In the genomic region with DNA sequence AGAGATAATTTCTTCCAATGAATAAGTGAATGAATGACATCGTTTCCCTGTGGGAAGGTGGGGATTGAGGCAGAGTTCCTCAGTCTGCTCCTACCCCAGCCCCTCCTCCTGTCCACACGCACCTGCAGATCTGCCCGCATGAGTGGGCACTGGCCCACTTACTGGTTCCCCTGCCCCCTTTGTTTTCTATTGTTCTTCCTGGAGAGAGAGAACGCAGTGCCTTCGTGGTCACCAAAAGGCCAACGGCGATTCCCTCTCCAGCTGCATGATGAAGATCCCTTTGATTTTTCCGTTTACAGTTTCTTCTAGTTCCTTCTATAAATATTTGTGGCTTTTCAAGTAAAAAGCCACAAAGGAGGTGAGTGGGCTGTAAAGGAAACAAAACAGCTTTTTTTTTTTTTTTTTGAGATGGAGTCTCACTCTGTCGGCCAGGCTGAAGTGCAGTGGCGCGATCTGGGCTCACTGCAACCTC, we compare ENCODE assay signal across 1 cellular context.
TF ChIP-seq lines count a peak whose summit lies in the region.

No MANE protein-coding gene starts in this region.

TF ChIP-seq in GM12878, 131 proteins besides CTCF, POLR2A, EP300 and RAD21 (continued from another document and continues in another):
- TF ChIP-seq, protein P1, sequence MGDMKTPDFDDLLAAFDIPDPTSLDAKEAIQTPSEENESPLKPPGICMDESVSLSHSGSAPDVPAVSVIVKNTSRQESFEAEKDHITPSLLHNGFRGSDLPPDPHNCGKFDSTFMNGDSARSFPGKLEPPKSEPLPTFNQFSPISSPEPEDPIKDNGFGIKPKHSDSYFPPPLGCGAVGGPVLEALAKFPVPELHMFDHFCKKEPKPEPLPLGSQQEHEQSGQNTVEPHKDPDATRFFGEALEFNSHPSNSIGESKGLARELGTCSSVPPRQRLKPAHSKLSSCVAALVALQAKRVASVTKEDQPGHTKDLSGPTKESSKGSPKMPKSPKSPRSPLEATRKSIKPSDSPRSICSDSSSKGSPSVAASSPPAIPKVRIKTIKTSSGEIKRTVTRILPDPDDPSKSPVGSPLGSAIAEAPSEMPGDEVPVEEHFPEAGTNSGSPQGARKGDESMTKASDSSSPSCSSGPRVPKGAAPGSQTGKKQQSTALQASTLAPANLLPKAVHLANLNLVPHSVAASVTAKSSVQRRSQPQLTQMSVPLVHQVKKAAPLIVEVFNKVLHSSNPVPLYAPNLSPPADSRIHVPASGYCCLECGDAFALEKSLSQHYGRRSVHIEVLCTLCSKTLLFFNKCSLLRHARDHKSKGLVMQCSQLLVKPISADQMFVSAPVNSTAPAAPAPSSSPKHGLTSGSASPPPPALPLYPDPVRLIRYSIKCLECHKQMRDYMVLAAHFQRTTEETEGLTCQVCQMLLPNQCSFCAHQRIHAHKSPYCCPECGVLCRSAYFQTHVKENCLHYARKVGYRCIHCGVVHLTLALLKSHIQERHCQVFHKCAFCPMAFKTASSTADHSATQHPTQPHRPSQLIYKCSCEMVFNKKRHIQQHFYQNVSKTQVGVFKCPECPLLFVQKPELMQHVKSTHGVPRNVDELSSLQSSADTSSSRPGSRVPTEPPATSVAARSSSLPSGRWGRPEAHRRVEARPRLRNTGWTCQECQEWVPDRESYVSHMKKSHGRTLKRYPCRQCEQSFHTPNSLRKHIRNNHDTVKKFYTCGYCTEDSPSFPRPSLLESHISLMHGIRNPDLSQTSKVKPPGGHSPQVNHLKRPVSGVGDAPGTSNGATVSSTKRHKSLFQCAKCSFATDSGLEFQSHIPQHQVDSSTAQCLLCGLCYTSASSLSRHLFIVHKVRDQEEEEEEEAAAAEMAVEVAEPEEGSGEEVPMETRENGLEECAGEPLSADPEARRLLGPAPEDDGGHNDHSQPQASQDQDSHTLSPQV (IDR thresholded peaks at IDR 0.05) = no peak
- TF ChIP-seq HDAC6 (IDR thresholded peaks at IDR 0.05; ENCODE audit: unreplicated experiment) = no peak
- TF ChIP-seq SMAD5 (IDR thresholded peaks at IDR 0.05; ENCODE audit: low read depth) = no peak
- TF ChIP-seq RCOR1 (conservative IDR thresholded peaks at IDR 0.05; ENCODE audit: low read depth, low read length) = no peak
- no peak for TF ChIP-seq TBL1XR1 (IDR thresholded peaks at IDR 0.05; ENCODE audit: low read depth, low read length)
- TF ChIP-seq, protein P2, sequence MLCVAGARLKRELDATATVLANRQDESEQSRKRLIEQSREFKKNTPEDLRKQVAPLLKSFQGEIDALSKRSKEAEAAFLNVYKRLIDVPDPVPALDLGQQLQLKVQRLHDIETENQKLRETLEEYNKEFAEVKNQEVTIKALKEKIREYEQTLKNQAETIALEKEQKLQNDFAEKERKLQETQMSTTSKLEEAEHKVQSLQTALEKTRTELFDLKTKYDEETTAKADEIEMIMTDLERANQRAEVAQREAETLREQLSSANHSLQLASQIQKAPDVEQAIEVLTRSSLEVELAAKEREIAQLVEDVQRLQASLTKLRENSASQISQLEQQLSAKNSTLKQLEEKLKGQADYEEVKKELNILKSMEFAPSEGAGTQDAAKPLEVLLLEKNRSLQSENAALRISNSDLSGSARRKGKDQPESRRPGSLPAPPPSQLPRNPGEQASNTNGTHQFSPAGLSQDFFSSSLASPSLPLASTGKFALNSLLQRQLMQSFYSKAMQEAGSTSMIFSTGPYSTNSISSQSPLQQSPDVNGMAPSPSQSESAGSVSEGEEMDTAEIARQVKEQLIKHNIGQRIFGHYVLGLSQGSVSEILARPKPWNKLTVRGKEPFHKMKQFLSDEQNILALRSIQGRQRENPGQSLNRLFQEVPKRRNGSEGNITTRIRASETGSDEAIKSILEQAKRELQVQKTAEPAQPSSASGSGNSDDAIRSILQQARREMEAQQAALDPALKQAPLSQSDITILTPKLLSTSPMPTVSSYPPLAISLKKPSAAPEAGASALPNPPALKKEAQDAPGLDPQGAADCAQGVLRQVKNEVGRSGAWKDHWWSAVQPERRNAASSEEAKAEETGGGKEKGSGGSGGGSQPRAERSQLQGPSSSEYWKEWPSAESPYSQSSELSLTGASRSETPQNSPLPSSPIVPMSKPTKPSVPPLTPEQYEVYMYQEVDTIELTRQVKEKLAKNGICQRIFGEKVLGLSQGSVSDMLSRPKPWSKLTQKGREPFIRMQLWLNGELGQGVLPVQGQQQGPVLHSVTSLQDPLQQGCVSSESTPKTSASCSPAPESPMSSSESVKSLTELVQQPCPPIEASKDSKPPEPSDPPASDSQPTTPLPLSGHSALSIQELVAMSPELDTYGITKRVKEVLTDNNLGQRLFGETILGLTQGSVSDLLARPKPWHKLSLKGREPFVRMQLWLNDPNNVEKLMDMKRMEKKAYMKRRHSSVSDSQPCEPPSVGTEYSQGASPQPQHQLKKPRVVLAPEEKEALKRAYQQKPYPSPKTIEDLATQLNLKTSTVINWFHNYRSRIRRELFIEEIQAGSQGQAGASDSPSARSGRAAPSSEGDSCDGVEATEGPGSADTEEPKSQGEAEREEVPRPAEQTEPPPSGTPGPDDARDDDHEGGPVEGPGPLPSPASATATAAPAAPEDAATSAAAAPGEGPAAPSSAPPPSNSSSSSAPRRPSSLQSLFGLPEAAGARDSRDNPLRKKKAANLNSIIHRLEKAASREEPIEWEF (IDR thresholded peaks at IDR 0.05; ENCODE audit: insufficient replicate concordance, low read depth, low read length) = no peak
- TF ChIP-seq, protein P3, sequence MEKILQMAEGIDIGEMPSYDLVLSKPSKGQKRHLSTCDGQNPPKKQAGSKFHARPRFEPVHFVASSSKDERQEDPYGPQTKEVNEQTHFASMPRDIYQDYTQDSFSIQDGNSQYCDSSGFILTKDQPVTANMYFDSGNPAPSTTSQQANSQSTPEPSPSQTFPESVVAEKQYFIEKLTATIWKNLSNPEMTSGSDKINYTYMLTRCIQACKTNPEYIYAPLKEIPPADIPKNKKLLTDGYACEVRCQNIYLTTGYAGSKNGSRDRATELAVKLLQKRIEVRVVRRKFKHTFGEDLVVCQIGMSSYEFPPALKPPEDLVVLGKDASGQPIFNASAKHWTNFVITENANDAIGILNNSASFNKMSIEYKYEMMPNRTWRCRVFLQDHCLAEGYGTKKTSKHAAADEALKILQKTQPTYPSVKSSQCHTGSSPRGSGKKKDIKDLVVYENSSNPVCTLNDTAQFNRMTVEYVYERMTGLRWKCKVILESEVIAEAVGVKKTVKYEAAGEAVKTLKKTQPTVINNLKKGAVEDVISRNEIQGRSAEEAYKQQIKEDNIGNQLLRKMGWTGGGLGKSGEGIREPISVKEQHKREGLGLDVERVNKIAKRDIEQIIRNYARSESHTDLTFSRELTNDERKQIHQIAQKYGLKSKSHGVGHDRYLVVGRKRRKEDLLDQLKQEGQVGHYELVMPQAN (conservative IDR thresholded peaks at IDR 0.05) = no peak
- TF ChIP-seq DPF2 (IDR thresholded peaks at IDR 0.05) = no peak
- no peak for TF ChIP-seq EZH2 (IDR thresholded peaks at IDR 0.05; ENCODE audit: borderline replicate concordance, control insufficient read depth, low read depth, low read length)
- TF ChIP-seq SMARCA5 (IDR thresholded peaks at IDR 0.05) = no peak
- peak; percentile 71; the same call in 1 of the 2 replicates for TF ChIP-seq FOXM1 (IDR thresholded peaks at IDR 0.05; ENCODE audit: low read depth, low read length)
- TF ChIP-seq ZZZ3 (IDR thresholded peaks at IDR 0.05; ENCODE audit: control insufficient read depth, insufficient read length, low read depth) = no peak
- TF ChIP-seq MYC (IDR thresholded peaks at IDR 0.05; ENCODE audit: insufficient read depth, insufficient read length, insufficient replicate concordance, low read length, severe bottlenecking) = no peak
- no peak for TF ChIP-seq RBBP5 (conservative IDR thresholded peaks at IDR 0.05)
- no peak for TF ChIP-seq RAD51 (IDR thresholded peaks at IDR 0.05)
- TF ChIP-seq ZNF384 (IDR thresholded peaks at IDR 0.05; ENCODE audit: borderline replicate concordance, low read depth, low read length) = peak; percentile 67
- TF ChIP-seq ZNF274 (IDR thresholded peaks at IDR 0.05; ENCODE audit: insufficient read depth, insufficient read length) = no peak
- no peak for TF ChIP-seq ZSCAN29 (IDR thresholded peaks at IDR 0.05)
- peak; percentile 11; the same call in 1 of the 2 replicates for TF ChIP-seq CBFB (IDR thresholded peaks at IDR 0.05; ENCODE audit: low read depth)
- TF ChIP-seq BCL11A (IDR thresholded peaks at IDR 0.05; ENCODE audit: low read depth, low read length) = no peak
- no peak for TF ChIP-seq SMC3 (IDR thresholded peaks at IDR 0.05; ENCODE audit: borderline replicate concordance, low read length)
- TF ChIP-seq NR2C1 (IDR thresholded peaks at IDR 0.05) = no peak
- TF ChIP-seq PML (IDR thresholded peaks at IDR 0.05; ENCODE audit: low read length) = no peak
- TF ChIP-seq WRNIP1 (IDR thresholded peaks at IDR 0.05; ENCODE audit: borderline replicate concordance, low read depth, low read length) = no peak
- no peak for TF ChIP-seq NFXL1 (IDR thresholded peaks at IDR 0.05; ENCODE audit: borderline replicate concordance)
- TF ChIP-seq, protein P4, sequence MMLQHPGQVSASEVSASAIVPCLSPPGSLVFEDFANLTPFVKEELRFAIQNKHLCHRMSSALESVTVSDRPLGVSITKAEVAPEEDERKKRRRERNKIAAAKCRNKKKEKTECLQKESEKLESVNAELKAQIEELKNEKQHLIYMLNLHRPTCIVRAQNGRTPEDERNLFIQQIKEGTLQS (IDR thresholded peaks at IDR 0.05; ENCODE audit: borderline replicate concordance, extremely low read depth, low read depth, low read length) = no peak
- TF ChIP-seq SREBF2 (IDR thresholded peaks at IDR 0.05; ENCODE audit: low read length) = no peak
- TF ChIP-seq, protein P5, sequence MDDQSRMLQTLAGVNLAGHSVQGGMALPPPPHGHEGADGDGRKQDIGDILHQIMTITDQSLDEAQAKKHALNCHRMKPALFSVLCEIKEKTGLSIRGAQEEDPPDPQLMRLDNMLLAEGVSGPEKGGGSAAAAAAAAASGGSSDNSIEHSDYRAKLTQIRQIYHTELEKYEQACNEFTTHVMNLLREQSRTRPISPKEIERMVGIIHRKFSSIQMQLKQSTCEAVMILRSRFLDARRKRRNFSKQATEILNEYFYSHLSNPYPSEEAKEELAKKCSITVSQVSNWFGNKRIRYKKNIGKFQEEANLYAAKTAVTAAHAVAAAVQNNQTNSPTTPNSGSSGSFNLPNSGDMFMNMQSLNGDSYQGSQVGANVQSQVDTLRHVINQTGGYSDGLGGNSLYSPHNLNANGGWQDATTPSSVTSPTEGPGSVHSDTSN (IDR thresholded peaks at IDR 0.05; ENCODE audit: insufficient replicate concordance, low read depth, low read length) = no peak
- TF ChIP-seq, protein P6, sequence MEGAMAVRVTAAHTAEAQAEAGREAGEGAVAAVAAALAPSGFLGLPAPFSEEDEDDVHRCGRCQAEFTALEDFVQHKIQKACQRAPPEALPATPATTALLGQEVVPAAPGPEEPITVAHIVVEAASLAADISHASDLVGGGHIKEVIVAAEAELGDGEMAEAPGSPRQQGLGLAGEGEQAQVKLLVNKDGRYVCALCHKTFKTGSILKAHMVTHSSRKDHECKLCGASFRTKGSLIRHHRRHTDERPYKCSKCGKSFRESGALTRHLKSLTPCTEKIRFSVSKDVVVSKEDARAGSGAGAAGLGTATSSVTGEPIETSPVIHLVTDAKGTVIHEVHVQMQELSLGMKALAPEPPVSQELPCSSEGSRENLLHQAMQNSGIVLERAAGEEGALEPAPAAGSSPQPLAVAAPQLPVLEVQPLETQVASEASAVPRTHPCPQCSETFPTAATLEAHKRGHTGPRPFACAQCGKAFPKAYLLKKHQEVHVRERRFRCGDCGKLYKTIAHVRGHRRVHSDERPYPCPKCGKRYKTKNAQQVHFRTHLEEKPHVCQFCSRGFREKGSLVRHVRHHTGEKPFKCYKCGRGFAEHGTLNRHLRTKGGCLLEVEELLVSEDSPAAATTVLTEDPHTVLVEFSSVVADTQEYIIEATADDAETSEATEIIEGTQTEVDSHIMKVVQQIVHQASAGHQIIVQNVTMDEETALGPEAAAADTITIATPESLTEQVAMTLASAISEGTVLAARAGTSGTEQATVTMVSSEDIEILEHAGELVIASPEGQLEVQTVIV (IDR thresholded peaks at IDR 0.05; ENCODE audit: borderline replicate concordance, partially characterized antibody) = no peak
- no peak for TF ChIP-seq FOS (IDR thresholded peaks at IDR 0.05; ENCODE audit: borderline replicate concordance, extremely low read depth, insufficient read length)
- TF ChIP-seq FOXK2 (IDR thresholded peaks at IDR 0.05) = no peak
- peak; percentile 48; the same call in 1 of the 2 replicates for TF ChIP-seq PAX5 (IDR thresholded peaks at IDR 0.05; ENCODE audit: borderline replicate concordance, low read depth, low read length)
- TF ChIP-seq SMAD1 (IDR thresholded peaks at IDR 0.05; ENCODE audit: low read depth, partially characterized antibody) = no peak
- TF ChIP-seq RFX5 (IDR thresholded peaks at IDR 0.05; ENCODE audit: low read depth, low read length) = no peak
- TF ChIP-seq ZNF622 (IDR thresholded peaks at IDR 0.05) = no peak
- TF ChIP-seq EGR1 (IDR thresholded peaks at IDR 0.05; ENCODE audit: borderline replicate concordance in 1 of 2, low read depth in 2 of 2, low read length in 2 of 2) = 0 out of 3 replicates have a peak, but pooled peaks of 1 of the 2 experiments have one; percentile 2
- no peak; the same call in 1 of the 2 replicates for TF ChIP-seq TCF7 (IDR thresholded peaks at IDR 0.05; ENCODE audit: borderline replicate concordance)
- TF ChIP-seq NR2F1 (conservative IDR thresholded peaks at IDR 0.05) = no peak
- no peak for TF ChIP-seq LARP7 (IDR thresholded peaks at IDR 0.05)
- no peak for TF ChIP-seq ZNF207 (IDR thresholded peaks at IDR 0.05; ENCODE audit: borderline replicate concordance)
- TF ChIP-seq, protein P7, sequence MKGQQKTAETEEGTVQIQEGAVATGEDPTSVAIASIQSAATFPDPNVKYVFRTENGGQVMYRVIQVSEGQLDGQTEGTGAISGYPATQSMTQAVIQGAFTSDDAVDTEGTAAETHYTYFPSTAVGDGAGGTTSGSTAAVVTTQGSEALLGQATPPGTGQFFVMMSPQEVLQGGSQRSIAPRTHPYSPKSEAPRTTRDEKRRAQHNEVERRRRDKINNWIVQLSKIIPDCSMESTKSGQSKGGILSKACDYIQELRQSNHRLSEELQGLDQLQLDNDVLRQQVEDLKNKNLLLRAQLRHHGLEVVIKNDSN (IDR thresholded peaks at IDR 0.05; ENCODE audit: borderline replicate concordance, extremely low read length, insufficient read depth, low read depth, low read length) = no peak
- TF ChIP-seq ETV6 (conservative IDR thresholded peaks at IDR 0.05 in 1 of 2, IDR thresholded peaks at IDR 0.05 in 1 of 2; ENCODE audit: borderline replicate concordance in 1 of 2, low read depth in 1 of 2) = no peak; a peak in 1 of 4 replicates
- peak; percentile 90 for TF ChIP-seq RUNX3 (IDR thresholded peaks at IDR 0.05; ENCODE audit: low read length)
- no peak for TF ChIP-seq KLF5 (IDR thresholded peaks at IDR 0.05; ENCODE audit: partially characterized antibody)
